ENCODE assay signal across 14 cellular contexts in the genomic region with DNA sequence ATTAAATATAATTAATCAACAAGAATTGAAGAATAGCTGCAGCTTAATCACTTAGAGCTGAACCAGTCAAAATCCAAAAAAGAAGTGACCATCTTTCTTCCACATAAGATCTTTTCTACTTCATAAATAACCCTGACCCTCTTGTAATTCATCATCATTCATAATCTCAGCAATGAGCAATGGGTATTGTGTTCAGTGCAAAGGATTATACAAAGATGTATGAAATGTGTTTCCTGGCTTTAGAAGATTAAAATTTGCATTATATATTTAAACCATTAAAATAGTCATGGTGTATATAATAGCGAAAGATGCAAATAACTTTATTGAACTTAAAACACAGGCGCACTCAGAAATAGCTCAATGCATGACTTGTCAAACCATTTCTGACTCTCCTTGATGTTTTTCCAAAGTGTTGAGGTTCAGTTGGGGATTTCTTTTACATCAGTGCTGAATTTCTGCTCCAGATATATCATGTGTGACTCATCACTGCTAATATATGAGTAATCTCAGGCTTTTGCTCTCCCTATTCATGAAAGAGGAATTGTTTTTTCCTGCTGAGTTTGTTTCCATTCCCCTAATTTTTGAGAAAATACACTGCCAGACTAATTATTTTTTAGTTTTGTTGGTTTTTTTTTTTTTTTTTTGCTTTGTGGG.
A peak's percentile ranks its signal among the peaks of the same experiment; 100 is the strongest.
DNase-seq lines count a peak whose midpoint lies in the region; ATAC-seq and TF ChIP-seq lines count a peak whose summit lies in the region.
"Had no signal": no experiment of that assay in that cellular context is flagged by ENCODE, and none has a peak within 500 bp of the region (broad histone marks: within the 10 kb centered on the region; RNA-seq: fewer than 3 reads in every experiment).

No MANE protein-coding gene starts in this region.

- peaks cover 9% of the 10 kb centered on the region for H3K9me3 Mint-ChIP-seq in mesothelial cell of epicardium

- H3K4me1 Mint-ChIP-seq in mesothelial cell of epicardium, result no peaks in the 10 kb centered on the region

- H3K4me3 Mint-ChIP-seq in mesothelial cell of epicardium, result no peak overlapping the region
- H3K4me3 Mint-ChIP-seq: activated T-cell treated with anti-CD3 and anti-CD28 coated beads, Interleukin-2, amount 50 U/mL, for 24 hours had no signal

- no peak overlapping the region for H3K27ac Mint-ChIP-seq in mesothelial cell of epicardium
- H3K27ac Mint-ChIP-seq: activated T-cell treated with anti-CD3 and anti-CD28 coated beads, Interleukin-2, amount 50 U/mL, for 24 hours had no signal

- TF ChIP-seq CTCF in fibroblast of pulmonary artery (IDR thresholded peaks at IDR 0.05; ENCODE audit: low read length, missing control alignments), result no peak
- no peak for TF ChIP-seq CTCF in mesothelial cell of epicardium (IDR thresholded peaks at IDR 0.05; ENCODE audit: unreplicated experiment)

- H3K36me3 Mint-ChIP-seq in mesothelial cell of epicardium, result no peaks in the 10 kb centered on the region

- peak; percentile 84 for ATAC-seq in SK-N-SH treated with all-trans-retinoic acid at 6 μM for 48 hours
- no peak for ATAC-seq in HG03457 (IDR thresholded peaks at IDR 0.05; ENCODE audit: unreplicated experiment)
- ATAC-seq: K562 had no signal

- no peaks in the 10 kb centered on the region for H3K27me3 Mint-ChIP-seq in mesothelial cell of epicardium (ENCODE audit: low read depth)
- H3K27me3 Mint-ChIP-seq: activated T-cell treated with anti-CD3 and anti-CD28 coated beads, Interleukin-2, amount 50 U/mL, for 24 hours had no signal

- no peak overlapping the region for H3K4me3 ChIP-seq in fibroblast of pulmonary artery (replicated peaks; ENCODE audit: low read depth, low read length)
- H3K4me3 ChIP-seq: K562 had no signal

- peak; percentile 39 for DNase-seq in HCEC 1CT
- DNase-seq in fibroblast of pulmonary artery (ENCODE audit: low read depth), result peak; percentile 82
- peak; percentile 5 for DNase-seq in stromal cell of bone marrow (ENCODE audit: low read depth)
- no peak for DNase-seq in mesothelial cell of epicardium (ENCODE audit: low spot score in 2 of 2, unreplicated experiment in 2 of 2)
- no peak for DNase-seq in NK-92 treated with Interleukin-12 subunit alpha and Interleukin-12 subunit beta, amount 100 ng/mL, for 24 hours (lab: John Stamatoyannopoulos, UW)
- DNase-seq: activated T-cell treated with anti-CD3 and anti-CD28 coated beads, Interleukin-2, amount 50 U/mL, for 24 hours; amygdala; effector CD8-positive, alpha-beta T cell; NCI-H1694 treated with DMSO at 0.1 percent for 48 hours; NCI-H774; small intestine had no signal

TF ChIP-seq in SK-N-SH treated with all-trans-retinoic acid at 6 μM for 48 hours, 23 proteins besides CTCF, POLR2A, EP300 and RAD21:
- no peak for TF ChIP-seq CSDC2 (CRISPR knock-in tag; IDR thresholded peaks at IDR 0.05)
- TF ChIP-seq, protein P1, sequence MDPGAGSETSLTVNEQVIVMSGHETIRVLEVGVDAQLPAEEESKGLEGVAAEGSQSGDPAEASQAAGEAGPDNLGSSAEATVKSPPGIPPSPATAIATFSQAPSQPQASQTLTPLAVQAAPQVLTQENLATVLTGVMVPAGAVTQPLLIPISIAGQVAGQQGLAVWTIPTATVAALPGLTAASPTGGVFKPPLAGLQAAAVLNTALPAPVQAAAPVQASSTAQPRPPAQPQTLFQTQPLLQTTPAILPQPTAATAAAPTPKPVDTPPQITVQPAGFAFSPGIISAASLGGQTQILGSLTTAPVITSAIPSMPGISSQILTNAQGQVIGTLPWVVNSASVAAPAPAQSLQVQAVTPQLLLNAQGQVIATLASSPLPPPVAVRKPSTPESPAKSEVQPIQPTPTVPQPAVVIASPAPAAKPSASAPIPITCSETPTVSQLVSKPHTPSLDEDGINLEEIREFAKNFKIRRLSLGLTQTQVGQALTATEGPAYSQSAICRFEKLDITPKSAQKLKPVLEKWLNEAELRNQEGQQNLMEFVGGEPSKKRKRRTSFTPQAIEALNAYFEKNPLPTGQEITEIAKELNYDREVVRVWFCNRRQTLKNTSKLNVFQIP (CRISPR knock-in tag; IDR thresholded peaks at IDR 0.05; ENCODE audit: borderline replicate concordance, low read depth), result no peak

Comparison
In these comparisons a context has a peak if more than half of its experiments do, and no peak if none do; other contexts are left out.
1. DNase-seq: peak in HCEC 1CT (single experiment), fibroblast of pulmonary artery (single experiment) and stromal cell of bone marrow (single experiment); none in mesothelial cell of epicardium (0 of 2) and NK-92 treated with Interleukin-12 subunit alpha and Interleukin-12 subunit beta, amount 100 ng/mL, for 24 hours (single experiment).